23 cellular contexts compared by ENCODE assay signal in the genomic region with DNA sequence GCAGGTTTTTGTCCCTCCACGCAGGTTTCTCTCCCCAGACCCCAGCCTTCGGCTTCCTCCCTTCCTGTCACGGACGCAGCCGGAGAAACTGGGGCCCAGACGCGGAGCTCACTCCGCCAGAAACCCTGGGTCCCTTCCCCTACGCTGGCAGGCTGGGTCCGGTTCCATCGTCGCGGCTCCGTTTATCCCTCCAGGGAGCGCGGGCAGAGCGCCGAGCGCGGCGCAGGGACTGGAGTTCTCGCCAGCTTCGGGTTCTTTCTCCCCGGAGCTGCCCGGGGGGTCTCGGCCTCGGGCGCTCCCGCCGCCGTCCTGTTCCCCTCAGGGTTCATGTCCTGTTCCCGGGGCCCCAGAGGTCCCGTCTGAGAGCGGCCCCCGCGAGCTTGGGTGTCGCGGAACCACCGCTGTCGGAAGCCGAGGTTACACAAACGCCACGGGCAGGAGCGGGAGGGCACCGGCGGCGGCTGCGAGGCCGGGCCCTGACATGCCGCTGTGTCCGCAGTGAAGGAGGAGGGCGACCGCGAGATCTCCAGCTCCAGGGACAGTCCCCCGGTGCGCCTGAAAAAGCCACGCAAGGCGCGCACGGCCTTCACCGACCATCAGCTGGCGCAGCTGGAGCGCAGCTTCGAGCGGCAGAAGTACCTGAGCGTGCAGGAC. TPM values are rescaled to one million over a fixed set of nuclear protein-coding genes. Genes with fewer than 3 reads are reported as not detected.
DNase-seq lines count a peak whose midpoint lies in the region; ATAC-seq and TF ChIP-seq lines count a peak whose summit lies in the region.
"Had no signal": no experiment of that assay in that cellular context is flagged by ENCODE, and none has a peak within 500 bp of the region (broad histone marks: within the 10 kb centered on the region; RNA-seq: fewer than 3 reads in every experiment).

No MANE protein-coding gene starts in this region.

- CTCF ChIA-PET in CD8-positive, alpha-beta memory T cell (lab: Charles Lee): no interaction called here

- no peaks in the 10 kb centered on the region for H3K36me3 Mint-ChIP-seq in brain
- H3K36me3 Mint-ChIP-seq in naive B cell: peaks cover 0 to 7% of the 10 kb centered on the region in 2 donors
- H3K36me3 Mint-ChIP-seq in CD8-positive, alpha-beta memory T cell: peaks cover 0 to 1% (median 0%) of the 10 kb centered on the region in 3 donors
- H3K36me3 Mint-ChIP-seq: type B pancreatic cell had no signal

- H3K4me3 Mint-ChIP-seq in brain (peak overlapping the region in 3 of 5 experiments; percentile 38 to 67 (median 51)), naive B cell (peak overlapping the region in 5 of 8 donors; percentile 36 to 83 (median 62))
- H3K4me3 Mint-ChIP-seq in CD8-positive, alpha-beta memory T cell: no peak overlapping the region
- H3K4me3 Mint-ChIP-seq: naive thymus-derived CD4-positive, alpha-beta T cell had no signal

- peaks cover 96% of the 10 kb centered on the region for H3K27me3 ChIP-seq in H7 (ENCODE audit: control insufficient read depth, insufficient read depth, low read length)
- H3K27me3 ChIP-seq in CD8-positive, alpha-beta memory T cell (ENCODE audit: insufficient read depth, low read length, poor library complexity, severe bottlenecking): peaks cover 62% of the 10 kb centered on the region

- H3K9me3 ChIP-seq in CD8-positive, alpha-beta memory T cell (ENCODE audit: low read length): no peaks in the 10 kb centered on the region
- H3K9me3 ChIP-seq: breast epithelium, stomach had no signal

- H3K27me3 Mint-ChIP-seq in brain (peaks cover 97% of the 10 kb centered on the region), naive B cell (peaks cover 43 to 77% (median 76%) of the 10 kb centered on the region in 3 donors)
- peaks cover 60 to 63% of the 10 kb centered on the region in 2 donors for H3K27me3 Mint-ChIP-seq in CD8-positive, alpha-beta memory T cell

- H3K4me1 ChIP-seq in CD8-positive, alpha-beta memory T cell (ENCODE audit: insufficient read depth, low read length): peaks cover under 1% of the 10 kb centered on the region
- H3K4me1 ChIP-seq: breast epithelium had no signal

- H3K4me3 ChIP-seq in H7 (ENCODE audit: insufficient read depth, low read depth, low read length): peak overlapping the region; percentile 4; the same call in 1 of the 2 replicates
- H3K4me3 ChIP-seq in CD8-positive, alpha-beta memory T cell (ENCODE audit: low read length): no peak overlapping the region
- H3K4me3 ChIP-seq: breast epithelium, hepatocyte, Peyer's patch, skin epidermis, stomach had no signal

- no peak for TF ChIP-seq CTCF in brain (conservative IDR thresholded peaks at IDR 0.05)

- no peak overlapping the region for H3K27ac Mint-ChIP-seq in brain
- H3K27ac Mint-ChIP-seq in naive B cell: peak overlapping the region in 2 of 6 donors; percentile 72 to 96
- peak overlapping the region in 1 of 8 donors; percentile 35 for H3K27ac Mint-ChIP-seq in CD8-positive, alpha-beta memory T cell

- DNase-seq in ELF-1 (ENCODE audit: low read depth, low spot score): peak; percentile 47
- DNase-seq in H7: peak; percentile 81
- no peak for DNase-seq in naive B cell
- no peak for DNase-seq in NCI-H1048 (lab: John Stamatoyannopoulos, UW)
- DNase-seq in HUDEP-2 (lab: John Stamatoyannopoulos, UW; ENCODE audit: unreplicated experiment in 76 of 76): no peak
- no peak for DNase-seq in CD8-positive, alpha-beta memory T cell
- DNase-seq: activated T-cell treated with anti-CD3 and anti-CD28 coated beads, Interleukin-2, amount 50 U/mL, for 48 hours; foreskin fibroblast; naive thymus-derived CD4-positive, alpha-beta T cell; NCI-H1436; NCI-H2227 treated with DMSO at 0.1 percent for 48 hours; Peyer's patch; stimulated activated CD4-positive, alpha-beta T cell treated with anti-CD3 and anti-CD28 coated beads, Interleukin-2, amount 100 ng/mL, for 48 hours; stomach had no signal

- H3K36me3 ChIP-seq in H7 (replicated peaks; ENCODE audit: control insufficient read depth, insufficient read depth, low read length): no peaks in the 10 kb centered on the region
- H3K36me3 ChIP-seq in CD8-positive, alpha-beta memory T cell (ENCODE audit: insufficient read depth, low read length): no peaks in the 10 kb centered on the region
- H3K36me3 ChIP-seq: breast epithelium, Peyer's patch, stomach had no signal

- POLR2A ChIA-PET in CD8-positive, alpha-beta memory T cell (lab: Charles Lee): no interaction called here

- H3K4me1 Mint-ChIP-seq in brain (peaks cover 18% of the 10 kb centered on the region), naive B cell (peaks cover 24 to 38% (median 35%) of the 10 kb centered on the region in 3 donors)
- H3K4me1 Mint-ChIP-seq in CD8-positive, alpha-beta memory T cell: peaks cover 3 to 10% (median 7%) of the 10 kb centered on the region in 3 donors

- ATAC-seq in naive B cell (ENCODE audit: low read depth in 2 of 2): no peak
- ATAC-seq: activated CD4-positive, CD25-positive, alpha-beta regulatory T cell treated with anti-CD3 and anti-CD28 coated beads, Interleukin-2, amount 50 U/mL, for 24 hours; naive thymus-derived CD4-positive, alpha-beta T cell had no signal

- no peak overlapping the region for H3K27ac ChIP-seq in CD8-positive, alpha-beta memory T cell (ENCODE audit: low read depth, low read length)
- H3K27ac ChIP-seq: breast epithelium, epithelial cell of prostate, hepatocyte, Peyer's patch, skin epidermis, stomach had no signal

- H3K9me3 Mint-ChIP-seq in brain (peaks cover 0 to 3% (median 0%) of the 10 kb centered on the region in 5 experiments), naive B cell (peaks cover 0 to 8% (median 0%) of the 10 kb centered on the region in 7 donors)
- no peaks in the 10 kb centered on the region for H3K9me3 Mint-ChIP-seq in CD8-positive, alpha-beta memory T cell
- H3K9me3 Mint-ChIP-seq: type B pancreatic cell had no signal

RNA-seq across cellular contexts. Expression of a gene that starts 4.6 kb away (rescaled TPM):
- 0.07 TPM in 1 of 2 replicates, not detected in the other for total RNA-seq in H7 (2014; rRNA removed; shearing (Covaris generic))
- polyA plus RNA-seq in brain (ENCODE audit: insufficient read depth, low read depth, low replicate concordance) (14.4 TPM), naive B cell (ENCODE audit: low read depth in 6 of 6) (not detected)
- not detected for total RNA-seq in CD8-positive, alpha-beta memory T cell
- polyA plus RNA-seq in CD8-positive, alpha-beta memory T cell: not detected
- total RNA-seq: breast epithelium; hepatocyte; kidney epithelial cell; naive thymus-derived CD4-positive, alpha-beta T cell; Peyer's patch; SK-MEL-5; stomach had no signal
- polyA plus RNA-seq: hepatocyte; naive thymus-derived CD4-positive, alpha-beta T cell; stomach had no signal

Comparison
In these comparisons a context has a peak if more than half of its experiments do, and no peak if none do; other contexts are left out.
1. DNase-seq: peak in ELF-1 (single experiment) and H7 (single experiment); none in naive B cell (single experiment), NCI-H1048 (single experiment), HUDEP-2 (0 of 76) and CD8-positive, alpha-beta memory T cell (0 of 5).
2. H3K4me3 Mint-ChIP-seq: peak in brain (3 of 5) and naive B cell (5 of 8); none in CD8-positive, alpha-beta memory T cell (0 of 7).
3. RNA of a gene that starts 4.6 kb away (polyA plus RNA-seq): 14.4 TPM in brain (single experiment); not detected in naive B cell and not detected in CD8-positive, alpha-beta memory T cell (single experiment); every median in the first group is over 10 times any median in the second.